In genomic region chr6:69796081-69796626, GRCh38 we compare ENCODE assay signal across 8 cellular contexts. TPM values are rescaled to one million over a fixed set of nuclear protein-coding genes. Genes with fewer than 3 reads are reported as not detected.
DNase-seq lines count a peak whose midpoint lies in the region; ATAC-seq, FAIRE-seq and TF ChIP-seq lines count a peak whose summit lies in the region.

No MANE protein-coding gene starts in this region.

- no peak for TF ChIP-seq EP300 in tibial nerve (IDR thresholded peaks at IDR 0.05)

- peak overlapping the region; percentile 90 for H3K4me3 Mint-ChIP-seq in activated CD4-positive, alpha-beta T cell treated with anti-CD3 and anti-CD28 coated beads, Interleukin-2, amount 10 ng/mL, durations not matched to agents 24 days and 14 days

- H3K27me3 ChIP-seq in endothelial cell of umbilical vein (ENCODE audit: control insufficient read depth in 2 of 2, insufficient read depth in 2 of 2, low read length in 2 of 2): no peaks in the 10 kb centered on the region
- H3K27me3 ChIP-seq in tibial nerve: no peaks in the 10 kb centered on the region

- peak overlapping the region; percentile 84 for H3K27ac Mint-ChIP-seq in activated CD4-positive, alpha-beta T cell treated with anti-CD3 and anti-CD28 coated beads, Interleukin-2, amount 10 ng/mL, durations not matched to agents 24 days and 14 days

- POLR2A ChIA-PET in endothelial cell of umbilical vein (lab: Charles Lee): no interaction called here

- TSS peak; percentile 47 for BruUV-seq in endothelial cell of umbilical vein (replicated peaks; lab: Mats Ljungman, UMichigan)

- dilution Hi-C loops in endothelial cell of umbilical vein (cut with MboI; ENCODE audit: extremely low pct_ligation_motif_present, low sequenced_read_pairs): no loop called here

- CTCF ChIA-PET in endothelial cell of umbilical vein (lab: Charles Lee): interaction anchor here (0.7 to 1.3 kb wide), 3 partner anchors 11 to 96 kb away, joined by 3 to 6 read pairs (median 4); no protein-coding TSS in a partner anchor

- ATAC-seq in HG02759 (IDR thresholded peaks at IDR 0.05; ENCODE audit: unreplicated experiment) (peak; percentile 13), mucosa of descending colon (peak; percentile 78)

- TF ChIP-seq POLR2A in endothelial cell of umbilical vein (IDR thresholded peaks at IDR 0.05; ENCODE audit: low read depth, low read length): no peak
- no peak for TF ChIP-seq POLR2A in tibial nerve (IDR thresholded peaks at IDR 0.05)

- no peaks in the 10 kb centered on the region for H3K9me1 ChIP-seq in endothelial cell of umbilical vein (replicated peaks; ENCODE audit: control insufficient read depth, extremely low read depth, insufficient read depth, low read length)

- H3K27ac ChIP-seq in endothelial cell of umbilical vein (ENCODE audit: insufficient read depth, low read depth, low read length) (peak overlapping the region; percentile 21), tibial nerve (peak overlapping the region; percentile 91 to 98 (median 95))

- H3K9me3 Mint-ChIP-seq in activated CD4-positive, alpha-beta T cell treated with anti-CD3 and anti-CD28 coated beads, Interleukin-2, amount 10 ng/mL, durations not matched to agents 24 days and 14 days: peaks cover 14% of the 10 kb centered on the region

- WGBS in tibial nerve, 2 donors: 1 to 2% methylated on average over 19 of the region's 19 CpGs

- peak overlapping the region; percentile 82 for H3K9ac ChIP-seq in endothelial cell of umbilical vein (replicated peaks; ENCODE audit: extremely low read depth, insufficient read depth, low read length)

- H3K4me1 ChIP-seq in endothelial cell of umbilical vein (ENCODE audit: control insufficient read depth, extremely low read depth, insufficient read depth, low read length) (no peaks in the 10 kb centered on the region), mucosa of descending colon (ENCODE audit: low read depth) (peaks cover 9% of the 10 kb centered on the region), tibial nerve (peaks cover 0 to 50% (median 20%) of the 10 kb centered on the region in 4 donors)

- peak overlapping the region; percentile 85 for H3K4me2 ChIP-seq in endothelial cell of umbilical vein (ENCODE audit: insufficient read depth, low read length)

- DNase-seq in stimulated activated CD4-positive, alpha-beta T cell treated with anti-CD3 and anti-CD28 coated beads, Interleukin-15, amount 100 ng/mL, for 24 hours: peak; percentile 37
- DNase-seq in stimulated activated CD4-positive, alpha-beta T cell treated with anti-CD3 and anti-CD28 coated beads, Interleukin-12 subunit alpha, Interleukin-12 subunit beta, amount 100 ng/mL, for 4 hours: no peak
- DNase-seq in NCI-H2029 treated with DMSO at 0.1 percent for 48 hours (lab: John Stamatoyannopoulos, UW): peak; percentile 92
- DNase-seq in activated CD4-positive, alpha-beta T cell treated with anti-CD3 and anti-CD28 coated beads, Interleukin-2, amount 10 ng/mL, durations not matched to agents 24 days and 14 days: peak; percentile 81
- peak; percentile 55 for DNase-seq in endothelial cell of umbilical vein (ENCODE audit: low read depth, low spot score)
- peak in 1 of 3 donors; percentile 79 for DNase-seq in mucosa of descending colon
- peak in 1 of 2 donors; percentile 24 for DNase-seq in tibial nerve (ENCODE audit: low spot score in 2 of 2)

- H4K20me1 ChIP-seq in endothelial cell of umbilical vein (replicated peaks; ENCODE audit: control insufficient read depth, extremely low read depth, insufficient read depth, low read length): no peaks in the 10 kb centered on the region

- no peaks in the 10 kb centered on the region for H3K27me3 Mint-ChIP-seq in activated CD4-positive, alpha-beta T cell treated with anti-CD3 and anti-CD28 coated beads, Interleukin-2, amount 10 ng/mL, durations not matched to agents 24 days and 14 days

- H3K36me3 ChIP-seq in endothelial cell of umbilical vein (ENCODE audit: control insufficient read depth in 2 of 2, extremely low read depth in 1 of 2, insufficient read depth in 2 of 2, low read length in 2 of 2) (no peaks in the 10 kb centered on the region), mucosa of descending colon (ENCODE audit: low read depth) (no peaks in the 10 kb centered on the region), tibial nerve (no peaks in the 10 kb centered on the region)

- TF ChIP-seq CTCF in endothelial cell of umbilical vein (IDR thresholded peaks at IDR 0.05; ENCODE audit: extremely low read depth in 1 of 2, insufficient read depth in 1 of 2, low read depth in 1 of 2, low read length in 2 of 2) (no peak), mucosa of descending colon (IDR thresholded peaks at IDR 0.05) (no peak), tibial nerve (IDR thresholded peaks at IDR 0.05) (no peak)

- intact Hi-C loops in activated CD4-positive, alpha-beta T cell treated with anti-CD3 and anti-CD28 coated beads, Interleukin-2, amount 10 ng/mL, durations not matched to agents 24 days and 14 days (cut with micrococcal nuclease): loop anchor here (2.0 to 5.0 kb wide), 5 partner anchors 39 to 871 kb away; partner anchors contain the start of genes COL19A1, FAM135A and SMAP1
- intact Hi-C loops in endothelial cell of umbilical vein (cut with micrococcal nuclease) (no loop called here), mucosa of descending colon (cut with DNase I, micrococcal nuclease) (no loop called here)

- FAIRE-seq in endothelial cell of umbilical vein (lab: Jason Lieb, UNC): no peak

- H2AFZ ChIP-seq in endothelial cell of umbilical vein (ENCODE audit: low read depth, low read length): peak overlapping the region; percentile 79

- H3K4me1 Mint-ChIP-seq in activated CD4-positive, alpha-beta T cell treated with anti-CD3 and anti-CD28 coated beads, Interleukin-2, amount 10 ng/mL, durations not matched to agents 24 days and 14 days: peaks cover 35% of the 10 kb centered on the region

- no peaks in the 10 kb centered on the region for H3K9me3 ChIP-seq in endothelial cell of umbilical vein (replicated peaks; ENCODE audit: control insufficient read depth, insufficient read depth, low read length)
- no peaks in the 10 kb centered on the region for H3K9me3 ChIP-seq in mucosa of descending colon
- no peaks in the 10 kb centered on the region for H3K9me3 ChIP-seq in tibial nerve

- H3K4me3 ChIP-seq in endothelial cell of umbilical vein (replicated peaks in 1 of 3; ENCODE audit: insufficient read depth in 1 of 3, low read depth in 1 of 3, low read length in 3 of 3): peak overlapping the region; percentile 71 to 79 (median 77)
- H3K4me3 ChIP-seq in mucosa of descending colon: peak overlapping the region; percentile 69
- H3K4me3 ChIP-seq in tibial nerve: peak overlapping the region; percentile 64 to 75 (median 70)

- H3K36me3 Mint-ChIP-seq in activated CD4-positive, alpha-beta T cell treated with anti-CD3 and anti-CD28 coated beads, Interleukin-2, amount 10 ng/mL, durations not matched to agents 24 days and 14 days (ENCODE audit: low read depth): no peaks in the 10 kb centered on the region

- no peaks in the 10 kb centered on the region for H3K79me2 ChIP-seq in endothelial cell of umbilical vein (ENCODE audit: control insufficient read depth, insufficient read depth, low read length)

TF ChIP-seq in endothelial cell of umbilical vein, 7 proteins besides CTCF, POLR2A, EP300 and RAD21:
- no peak for TF ChIP-seq EZH2 (IDR thresholded peaks at IDR 0.05; ENCODE audit: borderline replicate concordance, low read depth, low read length, severe bottlenecking)
- no peak for TF ChIP-seq JUN (IDR thresholded peaks at IDR 0.05; ENCODE audit: borderline replicate concordance, insufficient read depth, insufficient read length, low read depth)
- no peak for TF ChIP-seq GATA2 (IDR thresholded peaks at IDR 0.05; ENCODE audit: insufficient read depth, insufficient read length, low read depth, low read length)
- TF ChIP-seq POLR2AphosphoS5 (IDR thresholded peaks at IDR 0.05; ENCODE audit: insufficient read depth, low read depth, low read length): no peak
- TF ChIP-seq MYC (IDR thresholded peaks at IDR 0.05; ENCODE audit: low read depth, low read length): no peak
- no peak for TF ChIP-seq MAX (IDR thresholded peaks at IDR 0.05; ENCODE audit: insufficient read depth, insufficient read length)
- TF ChIP-seq FOS (IDR thresholded peaks at IDR 0.05; ENCODE audit: borderline replicate concordance, insufficient read depth, low read length): no peak

RNA-seq across cellular contexts. Expression of gene LMBRD1, which starts 0.7 kb away (rescaled TPM):
- total RNA-seq in activated CD4-positive, alpha-beta T cell treated with anti-CD3 and anti-CD28 coated beads, Interleukin-2, amount 10 ng/mL, durations not matched to agents 24 days and 14 days: 13.0 and 13.5 TPM in 2 replicates
- total RNA-seq in endothelial cell of umbilical vein (14.6 and 16.2 TPM in 2 replicates), mucosa of descending colon (10 to 100 TPM; 55.0 to 87.9 (median 63.3) TPM), tibial nerve (100 to 1,000 TPM in 1 of 4 donors, 10 to 100 TPM in 3; 65.7 to 110 (median 77.3) TPM)
- 7.3 and 9.8 TPM in 2 replicates for polyA plus RNA-seq in endothelial cell of umbilical vein
- polyA plus RNA-seq in endothelial cell of umbilical vein (2011; cell fraction: cytosol; rRNA removed): 8.2 TPM in 2 replicates
- polyA plus RNA-seq in endothelial cell of umbilical vein (2011; cell fraction: nucleus; rRNA removed): 5.5 and 7.6 TPM in 2 replicates
- polyA plus RNA-seq in endothelial cell of umbilical vein (2012): 12.3 and 13.6 TPM in 2 replicates
- 5.9 and 7.0 TPM in 2 replicates for polyA minus RNA-seq in endothelial cell of umbilical vein
- polyA minus RNA-seq in endothelial cell of umbilical vein (2011; cell fraction: cytosol; rRNA and poly(A)+ RNA removed): 8.8 TPM
- polyA minus RNA-seq in endothelial cell of umbilical vein (2011; cell fraction: nucleus; rRNA and poly(A)+ RNA removed): 9.9 and 10.3 TPM in 2 replicates
